26 cellular contexts compared by ENCODE assay signal in the genomic region with DNA sequence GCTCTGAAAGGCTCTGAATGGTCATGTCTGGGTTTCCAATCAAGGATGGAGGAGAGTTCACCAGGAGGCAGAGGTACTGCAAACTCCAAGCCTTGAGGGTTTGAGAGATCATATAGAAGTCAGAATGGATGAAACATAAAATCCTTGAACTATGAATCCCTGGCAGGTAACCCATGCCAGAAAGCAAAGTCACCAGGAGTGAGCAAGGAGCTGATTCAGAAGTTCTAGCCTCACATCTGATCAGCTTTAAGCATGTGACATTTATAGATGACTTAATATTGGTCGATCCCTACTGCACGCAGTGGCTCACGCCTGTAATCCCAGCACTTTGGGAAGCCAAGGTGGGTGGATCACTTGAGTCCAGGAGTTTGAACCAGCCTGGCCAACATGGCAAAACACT.
"Had no signal": no experiment of that assay in that cellular context is flagged by ENCODE, and none has a peak within 500 bp of the region (broad histone marks: within the 10 kb centered on the region; RNA-seq: fewer than 3 reads in every experiment).

No MANE protein-coding gene starts in this region.

- H3K27me3 Mint-ChIP-seq: naive B cell had no signal

- H3K36me3 ChIP-seq: esophagus squamous epithelium, gastroesophageal sphincter, heart left ventricle, left lung, lower lobe of right lung had no signal

- H3K27me3 ChIP-seq: esophagus squamous epithelium, gastroesophageal sphincter, heart left ventricle, hepatocyte, left lung had no signal

- ATAC-seq: esophagus mucosa, gastroesophageal sphincter, heart left ventricle, left cardiac atrium, left lung, left ventricle myocardium superior, lower lobe of right lung, mucosa of descending colon had no signal

- DNase-seq: dermis blood vessel endothelial cell; dorsolateral prefrontal cortex; effector CD4-positive, alpha-beta T cell; effector memory CD4-positive, alpha-beta T cell; erythroblast; esophagus squamous epithelium; foreskin fibroblast; heart left ventricle; hypothalamus; immature natural killer cell; islet precursor cell; kidney; kidney glomerular epithelial cell; left cardiac atrium; left lung; left ventricle myocardium superior; lower lobe of right lung; mesenchymal stem cell; naive B cell had no signal

- H3K9me3 ChIP-seq: esophagus squamous epithelium, lower lobe of right lung had no signal

- H3K4me3 Mint-ChIP-seq: immature natural killer cell, mesothelial cell of epicardium, naive B cell had no signal

- H3K27ac Mint-ChIP-seq: immature natural killer cell, mesothelial cell of epicardium, naive B cell had no signal

- H3K4me3 ChIP-seq: coronary artery, dorsolateral prefrontal cortex, esophagus squamous epithelium, gastroesophageal sphincter, heart left ventricle, hepatocyte, left lung, lower lobe of right lung, mucosa of descending colon had no signal

- H3K36me3 Mint-ChIP-seq: immature natural killer cell had no signal

- H3K4me1 Mint-ChIP-seq: immature natural killer cell had no signal

- H3K27ac ChIP-seq: coronary artery, dorsolateral prefrontal cortex, epithelial cell of prostate, esophagus squamous epithelium, gastroesophageal sphincter, heart left ventricle, hepatocyte, left lung, lower lobe of right lung had no signal
